ENCODE assay signal across 8 cellular contexts in the genomic region with DNA sequence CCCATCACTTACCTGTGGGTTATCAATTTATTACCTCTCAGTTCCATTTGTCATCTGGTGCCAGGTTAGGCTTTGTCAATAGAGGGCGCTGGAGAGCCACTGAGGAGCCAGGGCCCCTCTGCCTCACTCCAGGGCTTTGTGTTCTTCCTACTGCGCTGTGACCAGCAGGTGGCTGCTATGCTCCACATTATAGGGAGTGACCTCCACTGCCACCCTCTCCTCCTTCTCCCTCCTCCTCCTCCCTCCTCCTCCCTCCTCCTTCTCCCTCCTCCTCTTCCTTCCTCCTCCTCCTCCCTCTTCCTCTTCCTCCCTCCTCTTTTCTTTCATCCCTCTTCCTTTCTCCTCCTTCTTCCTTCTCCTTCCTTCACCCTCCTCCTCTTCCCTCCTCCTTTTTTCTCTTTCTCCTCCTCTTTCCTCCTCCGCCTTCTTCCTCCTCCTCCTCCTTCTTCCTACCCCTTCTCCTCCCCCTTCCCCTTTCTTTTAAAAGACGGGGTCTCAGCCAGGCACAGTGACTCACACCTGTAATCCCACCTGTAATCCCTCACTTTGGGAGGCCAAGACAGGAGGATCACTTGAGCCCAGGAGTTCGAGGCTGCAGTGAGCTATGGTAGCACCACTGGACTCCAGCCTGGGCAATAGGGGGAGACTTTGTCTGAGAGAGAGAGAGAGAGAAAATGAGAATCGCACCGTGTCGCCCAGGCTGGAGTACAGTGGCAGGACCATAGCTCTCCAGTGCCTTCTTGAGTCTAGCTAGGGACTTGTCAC. TPM values are rescaled to one million over a fixed set of nuclear protein-coding genes. Genes with fewer than 3 reads are reported as not detected.
A peak's percentile ranks its signal among the peaks of the same experiment; 100 is the strongest.
DNase-seq lines count a peak whose midpoint lies in the region; ATAC-seq and TF ChIP-seq lines count a peak whose summit lies in the region.

No MANE protein-coding gene starts in this region.

- DNase-seq in AG09319 (ENCODE audit: extremely low read depth, low read depth) (peak; percentile 49), NCI-H446 treated with DMSO at 0.1 percent for 48 hours (lab: John Stamatoyannopoulos, UW) (peak; percentile 69), left lobe of liver (ENCODE audit: low spot score) (peak; percentile 87)
- peak; percentile 84 for DNase-seq in activated CD4-positive, CD25-positive, alpha-beta regulatory T cell treated with anti-CD3 and anti-CD28 coated beads, Interleukin-2, amount 50 U/mL, for 16 hours (ENCODE audit: low read depth, low spot score)
- peak; percentile 84 for DNase-seq in central memory CD4-positive, alpha-beta T cell
- peak; percentile 76 to 89 (median 82) for DNase-seq in stimulated activated CD4-positive, alpha-beta T cell treated with anti-CD3 and anti-CD28 coated beads, TNF-alpha, amount 100 ng/mL, for 1 hour (ENCODE audit: low read depth in 3 of 3, low spot score in 1 of 3)

- peak; percentile 58 for ATAC-seq in GM19025 (IDR thresholded peaks at IDR 0.05; ENCODE audit: low read depth, unreplicated experiment)
- peak; percentile 82 for ATAC-seq in HG03354 (IDR thresholded peaks at IDR 0.05; ENCODE audit: poor library complexity, severe bottlenecking, unreplicated experiment)
- ATAC-seq in left lobe of liver, result peak; percentile 100

- peak; percentile 99 for TF ChIP-seq CTCF in AG09319 (IDR thresholded peaks at IDR 0.05; ENCODE audit: low read depth, low read length)

RNA-seq across cellular contexts. Expression of a gene that starts 10.3 kb away (rescaled TPM):
- total RNA-seq in left lobe of liver, result 0.10 TPM

RNA-seq across cellular contexts. Expression of a gene that starts 23.8 kb away (rescaled TPM):
- total RNA-seq in left lobe of liver, result 23.0 TPM

RNA-seq across cellular contexts. Expression of a gene that starts 27.7 kb away (rescaled TPM):
- total RNA-seq in left lobe of liver, result not detected

RNA-seq across cellular contexts. Expression of a gene that starts 45.9 kb away (rescaled TPM):
- total RNA-seq in left lobe of liver, result 196 TPM

RNA-seq across cellular contexts. Expression of a gene that starts 48.2 kb away (rescaled TPM):
- 30.8 TPM for total RNA-seq in left lobe of liver

Comparison
In these comparisons a context has a peak if more than half of its experiments do, and no peak if none do; other contexts are left out.
1. Peak in every context shown above with its lines: DNase-seq and ATAC-seq.